In the genomic region with DNA sequence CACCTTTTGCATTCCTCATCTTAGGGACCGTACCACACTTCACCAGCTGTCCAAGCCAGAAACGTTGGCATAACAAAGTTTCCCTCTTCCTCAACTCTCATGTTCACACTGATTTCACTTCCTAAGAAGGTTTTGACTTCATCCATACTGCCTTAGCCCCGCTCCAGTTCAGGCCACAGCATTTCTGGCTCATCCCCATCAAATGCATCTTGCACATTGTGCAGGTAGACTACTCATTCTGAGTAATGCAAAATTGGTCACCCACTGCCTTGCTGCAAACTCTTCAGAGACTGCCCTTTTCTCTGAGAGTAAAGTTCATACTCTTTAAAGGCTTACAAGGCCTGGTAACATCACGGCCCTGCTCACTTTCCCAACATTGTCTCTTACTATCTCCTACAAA, we compare ENCODE assay signal across 25 cellular contexts. TPM values are rescaled to one million over a fixed set of nuclear protein-coding genes. Genes with fewer than 3 reads are reported as not detected.
"Had no signal": no experiment of that assay in that cellular context is flagged by ENCODE, and none has a peak within 500 bp of the region (broad histone marks: within the 10 kb centered on the region; RNA-seq: fewer than 3 reads in every experiment).

No MANE protein-coding gene starts in this region.

- H3K9me3 ChIP-seq: ascending aorta, pancreas, right lobe of liver, stomach, vagina had no signal

- FAIRE-seq: bronchial epithelial cell, endometrium, pancreas had no signal

- H3K4me1 Mint-ChIP-seq: immature natural killer cell had no signal

- DNase-seq: activated B cell treated with CpG ODN at 0.5 μM for 24 hours; activated CD4-positive, alpha-beta T cell treated with anti-CD3 and anti-CD28 coated beads, Interleukin-2, amount 50 U/mL, for 1 hour; activated CD8-positive, alpha-beta memory T cell treated with anti-CD3 and anti-CD28 coated beads, Interleukin-2, amount 50 U/mL, for 4 hours; activated effector memory CD4-positive, alpha-beta T cell treated with Interleukin-2 at 50 U/mL for 16 hours; activated naive CD4-positive, alpha-beta T cell treated with anti-CD3 and anti-CD28 coated beads, Interleukin-2, amount 10 ng/mL, durations not matched to agents 7 days and 5 days; activated T-cell treated with anti-CD3 and anti-CD28 coated beads, Interleukin-2, amount 50 U/mL, for 4 hours; cerebellar nuclear complex; cortex of kidney; immature natural killer cell; kidney glomerular epithelial cell; left ventricle myocardium superior; mesendoderm; naive thymus-derived CD8-positive, alpha-beta T cell; pancreas; right lobe of liver; stimulated activated CD4-positive, alpha-beta T cell treated with anti-CD3 and anti-CD28 coated beads, Interleukin-4, amount 100 ng/mL, for 24 hours; stomach; T-cell; trophoblast cell had no signal

- H3K4me3 ChIP-seq: ascending aorta, pancreas, right lobe of liver, smooth muscle cell, stomach, vagina had no signal

- H3K36me3 Mint-ChIP-seq: naive thymus-derived CD8-positive, alpha-beta T cell; T-cell had no signal

- H3K4me2 ChIP-seq: smooth muscle cell had no signal

- H3K9me3 Mint-ChIP-seq: activated B cell treated with CpG ODN at 0.5 μM for 24 hours; activated naive CD4-positive, alpha-beta T cell treated with anti-CD3 and anti-CD28 coated beads, Interleukin-2, amount 10 ng/mL, durations not matched to agents 7 days and 5 days; activated T-cell treated with anti-CD3 and anti-CD28 coated beads, Interleukin-2, amount 50 U/mL, for 4 hours; immature natural killer cell; naive thymus-derived CD8-positive, alpha-beta T cell; stimulated activated effector memory CD8-positive, alpha-beta T cell treated with anti-CD3 and anti-CD28 coated beads, Interleukin-12 subunit alpha, Interleukin-12 subunit beta, amount 100 ng/mL, for 72 hours; T-cell had no signal

- H3K27ac Mint-ChIP-seq: activated B cell treated with CpG ODN at 0.5 μM for 24 hours; activated naive CD4-positive, alpha-beta T cell treated with anti-CD3 and anti-CD28 coated beads, Interleukin-2, amount 10 ng/mL, durations not matched to agents 7 days and 5 days; naive thymus-derived CD8-positive, alpha-beta T cell; stimulated activated effector memory CD8-positive, alpha-beta T cell treated with anti-CD3 and anti-CD28 coated beads, Interleukin-12 subunit alpha, Interleukin-12 subunit beta, amount 100 ng/mL, for 72 hours; T-cell had no signal

- H3K4me1 ChIP-seq: ascending aorta, pancreas, right lobe of liver, stomach, vagina had no signal

- H3K27me3 ChIP-seq: ascending aorta, pancreas, right lobe of liver, stomach, vagina had no signal

- H3K4me3 Mint-ChIP-seq: activated B cell treated with CpG ODN at 0.5 μM for 24 hours; activated naive CD4-positive, alpha-beta T cell treated with anti-CD3 and anti-CD28 coated beads, Interleukin-2, amount 10 ng/mL, durations not matched to agents 7 days and 5 days; activated T-cell treated with anti-CD3 and anti-CD28 coated beads, Interleukin-2, amount 50 U/mL, for 4 hours; immature natural killer cell; naive thymus-derived CD8-positive, alpha-beta T cell; stimulated activated effector memory CD8-positive, alpha-beta T cell treated with anti-CD3 and anti-CD28 coated beads, Interleukin-12 subunit alpha, Interleukin-12 subunit beta, amount 100 ng/mL, for 72 hours; T-cell had no signal

- ATAC-seq: activated T-cell treated with anti-CD3 and anti-CD28 coated beads, Interleukin-2, amount 50 U/mL, for 4 hours; left ventricle myocardium superior; naive thymus-derived CD8-positive, alpha-beta T cell; pancreas; right lobe of liver; stimulated activated effector memory CD8-positive, alpha-beta T cell treated with anti-CD3 and anti-CD28 coated beads, Interleukin-12 subunit alpha, Interleukin-12 subunit beta, amount 100 ng/mL, for 72 hours; T-cell had no signal

- H3K36me3 ChIP-seq: ascending aorta, pancreas, right lobe of liver, vagina had no signal

- H3K27me3 Mint-ChIP-seq: activated B cell treated with CpG ODN at 0.5 μM for 24 hours; activated naive CD4-positive, alpha-beta T cell treated with anti-CD3 and anti-CD28 coated beads, Interleukin-2, amount 10 ng/mL, durations not matched to agents 7 days and 5 days; naive thymus-derived CD8-positive, alpha-beta T cell; T-cell had no signal

- H3K27ac ChIP-seq: ascending aorta, pancreas, right lobe of liver, stomach, vagina had no signal

RNA-seq across cellular contexts. Expression of a gene that starts 8.8 kb away (rescaled TPM):
- total RNA-seq: ascending aorta had no signal

RNA-seq across cellular contexts. Expression of a gene that starts 9.1 kb away (rescaled TPM):
- total RNA-seq: ascending aorta, left ventricle myocardium superior, vagina had no signal
